9 cellular contexts compared by ENCODE assay signal in the genomic region with DNA sequence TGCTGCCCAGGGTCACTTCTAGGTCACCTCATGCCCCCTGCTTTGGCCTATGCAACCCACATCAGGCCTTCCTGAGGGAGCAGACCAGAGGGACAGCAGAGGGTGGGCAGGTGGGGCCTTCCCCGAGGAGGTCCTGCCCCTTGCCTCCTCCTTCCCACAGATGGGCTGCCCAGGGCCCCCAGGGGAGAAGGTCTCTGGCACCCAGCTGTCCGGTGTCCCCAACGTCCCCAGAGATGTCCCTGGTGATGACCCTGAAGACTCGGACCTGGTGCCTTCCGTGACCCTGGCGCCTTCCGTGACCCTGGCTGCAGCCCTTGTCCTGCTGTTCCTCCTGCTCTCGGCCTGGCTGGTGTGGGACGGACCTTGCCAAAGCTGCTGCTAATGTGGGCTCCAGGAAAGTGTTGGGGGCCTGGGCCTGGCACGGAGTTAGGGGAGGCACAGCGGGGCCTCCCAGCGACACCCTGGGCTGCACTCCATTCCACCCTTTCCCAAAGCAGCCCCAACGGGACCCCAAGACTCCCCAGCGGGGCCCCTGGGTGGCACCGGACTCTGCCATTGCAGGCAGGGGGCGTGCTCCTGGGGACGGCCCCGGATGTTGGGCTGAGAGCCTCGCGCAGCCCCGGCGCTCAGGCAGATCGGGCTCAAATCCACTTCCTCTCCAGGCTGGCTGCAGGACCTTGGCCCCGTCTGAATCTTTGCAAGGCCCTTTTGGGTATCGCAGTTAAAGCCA. TPM values are rescaled to one million over a fixed set of nuclear protein-coding genes. Genes with fewer than 3 reads are reported as not detected.
DNase-seq lines count a peak whose midpoint lies in the region; ATAC-seq and TF ChIP-seq lines count a peak whose summit lies in the region.
"Had no signal": no experiment of that assay in that cellular context is flagged by ENCODE, and none has a peak within 500 bp of the region (broad histone marks: within the 10 kb centered on the region; RNA-seq: fewer than 3 reads in every experiment).

No MANE protein-coding gene starts in this region.

- no peak for TF ChIP-seq CTCF in Panc1 (IDR thresholded peaks at IDR 0.05)
- TF ChIP-seq CTCF in gastrocnemius medialis (IDR thresholded peaks at IDR 0.05 in 4 of 5, conservative IDR thresholded peaks at IDR 0.05 in 1 of 5): no peak

- H3K4me3 ChIP-seq in BLaER1: no peak overlapping the region
- H3K4me3 ChIP-seq in Panc1 (ENCODE audit: low read depth in 2 of 2, low read length in 2 of 2): no peak overlapping the region
- H3K4me3 ChIP-seq in right cardiac atrium (ENCODE audit: low read length): no peak overlapping the region
- no peak overlapping the region for H3K4me3 ChIP-seq in gastrocnemius medialis

- H3K27ac ChIP-seq in BLaER1 (peak overlapping the region; percentile 28), Panc1 (ENCODE audit: low read length) (no peak overlapping the region), right cardiac atrium (ENCODE audit: low read length) (no peak overlapping the region), gastrocnemius medialis (no peak overlapping the region)

- 0 out of 2 replicates have a peak overlapping the region, but pooled peaks have one; percentile 38 for H3K9ac ChIP-seq in BLaER1

- peak overlapping the region; percentile 64 for H3K4me2 ChIP-seq in BLaER1

- H3K4me1 ChIP-seq in BLaER1 (peaks cover 47% of the 10 kb centered on the region), Panc1 (ENCODE audit: control insufficient read depth, insufficient read depth, low read length) (peaks cover 2% of the 10 kb centered on the region; the same call in 1 of the 2 replicates), right cardiac atrium (ENCODE audit: control insufficient read depth, insufficient read depth, low read length) (no peaks in the 10 kb centered on the region), gastrocnemius medialis (no peaks in the 10 kb centered on the region)

- ATAC-seq in Panc1 (peak; percentile 61), right cardiac atrium (peak; percentile 4), GM19328 (IDR thresholded peaks at IDR 0.05; ENCODE audit: unreplicated experiment) (no peak), GM21576 (IDR thresholded peaks at IDR 0.05; ENCODE audit: unreplicated experiment) (no peak), gastrocnemius medialis (no peak)

- POLR2A ChIA-PET in Panc1 (lab: Charles Lee): no interaction called here

- BruUV-seq in Panc1 (replicated peaks; lab: Mats Ljungman, UMichigan): no TSS peak

- no peaks in the 10 kb centered on the region for H4K20me1 ChIP-seq in BLaER1

- WGBS in right cardiac atrium: 60% methylated on average over 25 of the region's 25 CpGs

- H3K36me3 ChIP-seq in BLaER1 (no peaks in the 10 kb centered on the region), Panc1 (ENCODE audit: control insufficient read depth, insufficient read depth, low read length) (no peaks in the 10 kb centered on the region), gastrocnemius medialis (no peaks in the 10 kb centered on the region)
- H3K36me3 ChIP-seq: Peyer's patch had no signal

- intact Hi-C loops in Panc1 (cut with micrococcal nuclease; ENCODE audit: unreplicated experiment) (loop anchor here (10.0 kb wide), 1 partner anchor 131 kb away; a partner anchor contains a TSS), right cardiac atrium (cut with DNase I) (loop anchor here (2.0 to 10.0 kb wide), 5 partner anchors 73 to 301 kb away; no protein-coding TSS in a partner anchor), gastrocnemius medialis (cut with DNase I; ENCODE audit: low total_unique reads) (loop anchor here (1.0 to 10.0 kb wide), 3 partner anchors 79 to 299 kb away; a partner anchor contains a TSS)

- CTCF ChIA-PET in Panc1 (lab: Charles Lee): interaction anchor here (0.6 to 0.7 kb wide), 3 partner anchors 10 to 26 kb away, joined by 3 to 8 read pairs (median 4); no protein-coding TSS in a partner anchor

- TF ChIP-seq POLR2A in gastrocnemius medialis (IDR thresholded peaks at IDR 0.05): no peak

- in situ Hi-C loops in Panc1 (cut with HindIII; ENCODE audit: low pct_unique_long_range_greater_than_20kb, low sequenced_read_pairs): no loop called here
- in situ Hi-C loops in gastrocnemius medialis (cut with MboI; ENCODE audit: low sequenced_read_pairs in 4 of 4): loop anchor here (5.0 to 25.0 kb wide), 5 partner anchors 71 to 311 kb away; a partner anchor contains a TSS

- H3K9me3 ChIP-seq in BLaER1: no peaks in the 10 kb centered on the region
- no peaks in the 10 kb centered on the region for H3K9me3 ChIP-seq in Panc1 (ENCODE audit: control insufficient read depth, insufficient read depth, low read depth, low read length)
- no peaks in the 10 kb centered on the region for H3K9me3 ChIP-seq in right cardiac atrium (ENCODE audit: control insufficient read depth, low read length)
- no peaks in the 10 kb centered on the region for H3K9me3 ChIP-seq in gastrocnemius medialis
- H3K9me3 ChIP-seq: Peyer's patch had no signal

- DNase-seq in GM19238 (ENCODE audit: insufficient read length, low spot score): peak; percentile 45
- DNase-seq in Panc1 (ENCODE audit: low read depth, low spot score): no peak
- DNase-seq in right cardiac atrium: peak; percentile 13 to 54 (median 53)
- DNase-seq in T-helper 9 cell: no peak
- DNase-seq in gastrocnemius medialis: no peak

- no peaks in the 10 kb centered on the region for H3K27me3 ChIP-seq in BLaER1
- H3K27me3 ChIP-seq in Panc1 (ENCODE audit: control insufficient read depth, insufficient read depth, low read length): no peaks in the 10 kb centered on the region
- H3K27me3 ChIP-seq in right cardiac atrium (ENCODE audit: control insufficient read depth, insufficient read depth): no peaks in the 10 kb centered on the region
- H3K27me3 ChIP-seq in gastrocnemius medialis: no peaks in the 10 kb centered on the region
- H3K27me3 ChIP-seq: Peyer's patch had no signal

RNA-seq across cellular contexts. Expression of a gene that starts 6.8 kb away (rescaled TPM):
- total RNA-seq in Panc1 (2021; ENCODE audit: unreplicated experiment) (48.2 TPM), right cardiac atrium (1 to 10 TPM; 1.7 to 4.0 (median 3.6) TPM), gastrocnemius medialis (1 to 10 TPM in 2 of 4 donors, under 1 TPM in 2; 0.41 to 2.4 (median 1.4) TPM)
- polyA plus RNA-seq in Panc1 (2012; ENCODE audit: insufficient read length): 71.4 TPM
- 3.7 TPM for polyA plus RNA-seq in right cardiac atrium

RNA-seq across cellular contexts. Expression of a gene that starts 25.9 kb away (rescaled TPM):
- total RNA-seq in Panc1 (2021; ENCODE audit: unreplicated experiment) (13.9 TPM), right cardiac atrium (10 to 100 TPM; 10.8 to 13.9 (median 13.8) TPM), gastrocnemius medialis (10 to 100 TPM in 2 of 4 donors, 1 to 10 TPM in 2; 7.0 to 28.3 (median 10.1) TPM)
- 22.2 TPM for polyA plus RNA-seq in Panc1 (2012; ENCODE audit: insufficient read length)
- 12.8 TPM for polyA plus RNA-seq in right cardiac atrium

RNA-seq across cellular contexts. Expression of a gene that starts 39.1 kb away (rescaled TPM):
- total RNA-seq in Panc1 (2021; ENCODE audit: unreplicated experiment): not detected
- not detected for polyA plus RNA-seq in Panc1 (2012; ENCODE audit: insufficient read length)
- total RNA-seq in right cardiac atrium: not detected
- polyA plus RNA-seq in right cardiac atrium: not detected
- not detected for total RNA-seq in gastrocnemius medialis
- total RNA-seq: Peyer's patch had no signal

RNA-seq across cellular contexts. Expression of a gene that starts 48.8 kb away (rescaled TPM):
- 0.10 TPM for total RNA-seq in Panc1 (2021; ENCODE audit: unreplicated experiment)
- polyA plus RNA-seq in Panc1 (2012; ENCODE audit: insufficient read length): 0.25 TPM
- 10 to 100 TPM; 30.3 to 90.2 (median 47.1) TPM for total RNA-seq in right cardiac atrium
- polyA plus RNA-seq in right cardiac atrium: 37.3 TPM
- 1 to 10 TPM in 1 of 4 donors, under 1 TPM in 3; 0.10 to 1.8 (median 0.44) TPM for total RNA-seq in gastrocnemius medialis

Comparison
In these comparisons a context has a peak if more than half of its experiments do, and no peak if none do; other contexts are left out.
1. DNase-seq: peak in GM19238 (single experiment) and right cardiac atrium (3 of 3); none in Panc1 (single experiment), T-helper 9 cell (single experiment) and gastrocnemius medialis (0 of 2).
2. ATAC-seq: peak in Panc1 (single experiment) and right cardiac atrium (2 of 2); none in GM19328 (single experiment), GM21576 (single experiment) and gastrocnemius medialis (0 of 2).